In the genomic region with DNA sequence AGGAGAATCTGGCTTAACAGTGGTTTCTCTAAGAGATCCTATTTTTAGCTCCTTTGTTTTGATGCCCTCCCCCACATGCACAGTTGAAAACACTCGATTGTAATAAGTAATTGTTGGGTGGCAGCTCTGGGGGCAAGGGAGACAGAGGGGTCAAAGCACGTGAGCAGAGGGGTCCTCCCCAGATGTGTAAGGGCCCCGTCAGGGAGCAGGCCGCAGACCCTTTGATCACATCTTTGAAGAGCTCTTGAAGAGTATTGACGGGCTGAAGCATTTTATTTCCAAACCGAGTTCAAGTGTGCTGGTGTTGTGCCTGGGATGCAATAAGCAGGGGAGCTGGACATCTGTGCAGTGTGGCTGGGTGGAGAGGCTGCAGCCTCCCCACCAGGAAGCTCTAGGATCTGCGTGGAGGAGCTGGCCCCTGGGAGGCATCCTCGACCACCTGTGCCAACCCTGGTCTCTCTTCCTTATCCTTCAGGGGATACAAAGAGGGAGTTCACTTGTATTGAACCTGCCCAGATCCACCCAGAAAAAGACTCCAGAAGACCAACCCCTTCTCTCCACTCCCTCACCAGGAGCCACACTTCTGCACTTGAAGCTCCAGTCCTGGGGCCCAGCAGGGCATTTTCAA, we compare ENCODE assay signal across 20 cellular contexts.
"Had no signal": no experiment of that assay in that cellular context is flagged by ENCODE, and none has a peak within 500 bp of the region (broad histone marks: within the 10 kb centered on the region; RNA-seq: fewer than 3 reads in every experiment).

No MANE protein-coding gene starts in this region.

- H3K4me1 ChIP-seq: Peyer's patch, SJSA1 had no signal

- H3K4me2 ChIP-seq: PC-9 had no signal

- H3K27me3 ChIP-seq: MG63, Peyer's patch, SJSA1 had no signal

- H3K27ac ChIP-seq: PC-9, Peyer's patch, SJSA1, SK-N-MC had no signal

- H3K9me3 ChIP-seq: MG63, Peyer's patch had no signal

- DNase-seq: IMR-90, Karpas-422, KG1, MG63, NCI-H1092, NCI-H1105 treated with DMSO at 0.1 percent for 48 hours, NCI-H1417 treated with DMSO at 0.1 percent for 48 hours, NCI-H146, NCI-H1694 treated with DMSO at 0.1 percent for 48 hours, NCI-H1930, NCI-H2081, NCI-H2107, NCI-H2227 treated with DMSO at 0.1 percent for 48 hours, NCI-H526 treated with DMSO at 0.1 percent for 48 hours, NCI-H774, PC-9, Peyer's patch, SHP77 treated with DMSO at 0.1 percent for 48 hours had no signal

- H3K36me3 ChIP-seq: MG63, Peyer's patch, SJSA1 had no signal

- H3K4me3 ChIP-seq: MG63, PC-9, Peyer's patch, SJSA1, SK-N-MC had no signal
